In genomic region chr4:17510582-17510981, GRCh38 we compare ENCODE assay signal across 12 cellular contexts. TPM values are rescaled to one million over a fixed set of nuclear protein-coding genes. Genes with fewer than 3 reads are reported as not detected.
DNase-seq lines count a peak whose midpoint lies in the region; ATAC-seq and TF ChIP-seq lines count a peak whose summit lies in the region.
"Had no signal": no experiment of that assay in that cellular context is flagged by ENCODE, and none has a peak within 500 bp of the region (broad histone marks: within the 10 kb centered on the region; RNA-seq: fewer than 3 reads in every experiment).

No MANE protein-coding gene starts in this region.

- peaks cover 8% of the 10 kb centered on the region for H3F3A ChIP-seq in neural progenitor cell (ENCODE audit: low read depth)

- peak overlapping the region; percentile 84 for H3K27ac Mint-ChIP-seq in CD4-positive, alpha-beta T cell
- H3K27ac Mint-ChIP-seq in effector memory CD8-positive, alpha-beta T cell: peak overlapping the region; percentile 41 to 54
- H3K27ac Mint-ChIP-seq in neural progenitor cell: no peak overlapping the region

- no peak overlapping the region for H3K27ac ChIP-seq in CD4-positive, alpha-beta T cell (ENCODE audit: low read depth, low read length)
- no peak overlapping the region for H3K27ac ChIP-seq in neural progenitor cell
- no peak overlapping the region for H3K27ac ChIP-seq in SJCRH30
- H3K27ac ChIP-seq: epithelial cell of prostate had no signal

- peaks cover 33% of the 10 kb centered on the region for H3K4me1 Mint-ChIP-seq in CD4-positive, alpha-beta T cell (ENCODE audit: low read depth)
- H3K4me1 Mint-ChIP-seq in effector memory CD8-positive, alpha-beta T cell (ENCODE audit: low read depth in 2 of 2): peaks cover 21 to 27% of the 10 kb centered on the region in 2 donors
- H3K4me1 Mint-ChIP-seq in neural progenitor cell: peaks cover 18% of the 10 kb centered on the region

- POLR2A ChIA-PET in CD4-positive, alpha-beta T cell (lab: Charles Lee): no interaction called here

- no peak for DNase-seq in CD4-positive, alpha-beta T cell
- DNase-seq in NT2/D1 (ENCODE audit: low read depth, low spot score) (no peak), neural progenitor cell (ENCODE audit: low spot score) (no peak), ureter (ENCODE audit: low spot score) (no peak), NOMO-1 treated with dmso at 0.1 percent for 144 hours (lab: John Stamatoyannopoulos, UW; ENCODE audit: unreplicated experiment) (no peak), SJCRH30 (no peak), occipital lobe (lab: John Stamatoyannopoulos, UW) (no peak)
- no peak for DNase-seq in effector memory CD8-positive, alpha-beta T cell
- DNase-seq: activated CD4-positive, CD25-positive, alpha-beta regulatory T cell treated with anti-CD3 and anti-CD28 coated beads, Interleukin-2, amount 50 U/mL, for 72 hours; HCEC 1CT; NCI-H1436 treated with DMSO at 0.1 percent for 48 hours had no signal

- H4K20me1 ChIP-seq in neural progenitor cell (ENCODE audit: low read depth): peaks cover 10% of the 10 kb centered on the region

- no peak for ATAC-seq in CD4-positive, alpha-beta T cell (ENCODE audit: poor library complexity)
- ATAC-seq in effector memory CD8-positive, alpha-beta T cell (replicated peaks): no peak

- peaks cover 44% of the 10 kb centered on the region for H3K36me3 Mint-ChIP-seq in CD4-positive, alpha-beta T cell (ENCODE audit: low read depth)
- H3K36me3 Mint-ChIP-seq in effector memory CD8-positive, alpha-beta T cell (ENCODE audit: insufficient read depth): peaks cover 26% of the 10 kb centered on the region
- no peaks in the 10 kb centered on the region for H3K36me3 Mint-ChIP-seq in neural progenitor cell

- peak overlapping the region; percentile 99 for H3K4me3 Mint-ChIP-seq in CD4-positive, alpha-beta T cell
- H3K4me3 Mint-ChIP-seq in effector memory CD8-positive, alpha-beta T cell: peak overlapping the region; percentile 80 to 89
- peak overlapping the region; percentile 94 for H3K4me3 Mint-ChIP-seq in neural progenitor cell

- H3K9ac ChIP-seq in NT2/D1 (ENCODE audit: insufficient read length, low read depth) (peak overlapping the region; percentile 33), neural progenitor cell (no peak overlapping the region)

- H3K9me3 ChIP-seq in CD4-positive, alpha-beta T cell (ENCODE audit: control insufficient read depth, low read length): no peaks in the 10 kb centered on the region
- H3K9me3 ChIP-seq in NT2/D1 (ENCODE audit: insufficient read depth, low read length) (no peaks in the 10 kb centered on the region), neural progenitor cell (ENCODE audit: low read depth) (no peaks in the 10 kb centered on the region), SJCRH30 (replicated peaks) (no peaks in the 10 kb centered on the region)

- H3K36me3 ChIP-seq in NT2/D1 (ENCODE audit: insufficient read depth, insufficient read length, low read length) (peaks cover 44% of the 10 kb centered on the region), neural progenitor cell (no peaks in the 10 kb centered on the region), SJCRH30 (no peaks in the 10 kb centered on the region)

- no peak for TF ChIP-seq CTCF in CD4-positive, alpha-beta T cell (IDR thresholded peaks at IDR 0.05)
- TF ChIP-seq CTCF in neural progenitor cell (IDR thresholded peaks at IDR 0.05): no peak

- H3K4me3 ChIP-seq in NT2/D1 (ENCODE audit: insufficient read length, low read depth) (no peak overlapping the region), neural progenitor cell (no peak overlapping the region), SJCRH30 (no peak overlapping the region; the same call in 1 of the 2 replicates)

- intact Hi-C loops in CD4-positive, alpha-beta T cell (cut with DNase I, micrococcal nuclease): loop anchor here in 1 of 2 experiments (5.0 kb wide), 1 partner anchor 102 kb away; the partner anchor contains the start of gene MED28

- no peaks in the 10 kb centered on the region for H3K9me3 Mint-ChIP-seq in CD4-positive, alpha-beta T cell
- H3K9me3 Mint-ChIP-seq in effector memory CD8-positive, alpha-beta T cell: no peaks in the 10 kb centered on the region
- no peaks in the 10 kb centered on the region for H3K9me3 Mint-ChIP-seq in neural progenitor cell

- peaks cover 4% of the 10 kb centered on the region for H3K79me2 ChIP-seq in neural progenitor cell (ENCODE audit: low read depth)

- H3K27me3 Mint-ChIP-seq in CD4-positive, alpha-beta T cell: no peaks in the 10 kb centered on the region
- H3K27me3 Mint-ChIP-seq in effector memory CD8-positive, alpha-beta T cell: no peaks in the 10 kb centered on the region
- peaks cover 4% of the 10 kb centered on the region for H3K27me3 Mint-ChIP-seq in neural progenitor cell (ENCODE audit: insufficient read depth, low read depth)

- H3K4me1 ChIP-seq in NT2/D1 (ENCODE audit: insufficient read depth, insufficient read length): peaks cover 3% of the 10 kb centered on the region
- peaks cover 9% of the 10 kb centered on the region for H3K4me1 ChIP-seq in neural progenitor cell
- H3K4me1 ChIP-seq in SJCRH30: peaks cover 6% of the 10 kb centered on the region; the same call in 1 of the 2 replicates

- H2AFZ ChIP-seq in neural progenitor cell (replicated peaks): no peak overlapping the region

- CTCF ChIA-PET in CD4-positive, alpha-beta T cell (lab: Charles Lee): interaction anchor here (1.2 kb wide), 1 partner anchor 9 kb away, joined by 3 read pairs; no protein-coding TSS in a partner anchor

- H3K4me2 ChIP-seq in neural progenitor cell: peak overlapping the region; percentile 85

- H3K27me3 ChIP-seq in CD4-positive, alpha-beta T cell (ENCODE audit: control insufficient read depth, insufficient read depth, low read length): no peaks in the 10 kb centered on the region
- peaks cover 8% of the 10 kb centered on the region for H3K27me3 ChIP-seq in NT2/D1 (ENCODE audit: insufficient read depth, insufficient read length)
- peaks cover 32% of the 10 kb centered on the region for H3K27me3 ChIP-seq in neural progenitor cell
- H3K27me3 ChIP-seq in SJCRH30: no peaks in the 10 kb centered on the region

RNA-seq across cellular contexts. Expression of gene QDPR, which starts 1.3 kb away (rescaled TPM):
- total RNA-seq in CD4-positive, alpha-beta T cell: 10 to 100 TPM; 15.3 to 15.7 TPM
- 22.4 and 44.1 TPM in 2 replicates for total RNA-seq in neural progenitor cell (ENCODE audit: low replicate concordance)
- 36.1 TPM for total RNA-seq in ureter
- total RNA-seq in SJCRH30 (2014; rRNA removed; shearing (Covaris generic)): 34.5 and 38.0 TPM in 2 replicates
- 36.2 TPM for total RNA-seq in occipital lobe

RNA-seq across cellular contexts. Expression of gene CLRN2, which starts 4.4 kb away (rescaled TPM):
- total RNA-seq in CD4-positive, alpha-beta T cell: not detected
- total RNA-seq in neural progenitor cell (ENCODE audit: low replicate concordance) (not detected in 2 replicates), ureter (not detected), occipital lobe (not detected)
- total RNA-seq in SJCRH30 (2014; rRNA removed; shearing (Covaris generic)): not detected in 2 replicates
